In the genomic region with DNA sequence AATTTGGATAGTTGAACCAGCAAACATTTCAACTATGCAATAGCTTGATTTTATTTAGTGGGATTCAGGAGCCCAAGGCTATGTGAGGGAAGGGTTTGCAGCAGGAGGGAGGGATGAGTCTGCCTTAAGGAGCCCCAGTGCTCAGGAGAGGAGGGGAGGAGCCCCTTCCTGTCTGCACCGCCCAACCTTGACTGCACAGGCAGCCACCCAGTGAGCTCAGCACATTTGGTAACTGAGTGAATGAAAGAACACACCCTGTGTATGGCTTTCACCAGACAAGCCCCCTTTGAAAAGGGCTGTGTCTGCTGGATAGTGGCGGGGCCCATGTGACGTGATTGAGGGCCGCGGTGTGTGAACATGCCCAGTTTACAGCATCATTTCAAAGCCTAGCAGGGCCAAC, we compare ENCODE assay signal across 21 cellular contexts. TPM values are rescaled to one million over a fixed set of nuclear protein-coding genes. Genes with fewer than 3 reads are reported as not detected.
DNase-seq lines count a peak whose midpoint lies in the region; ATAC-seq and TF ChIP-seq lines count a peak whose summit lies in the region.
"Had no signal": no experiment of that assay in that cellular context is flagged by ENCODE, and none has a peak within 500 bp of the region (broad histone marks: within the 10 kb centered on the region; RNA-seq: fewer than 3 reads in every experiment).

No MANE protein-coding gene starts in this region.

- H4K20me1 ChIP-seq in OCI-LY7 (ENCODE audit: insufficient read depth, low read length): no peaks in the 10 kb centered on the region

- TF ChIP-seq CTCF in endodermal cell (conservative IDR thresholded peaks at IDR 0.05) (no peak), OCI-LY7 (conservative IDR thresholded peaks at IDR 0.05; ENCODE audit: low read length) (no peak)

- no peak for DNase-seq in Right ventricle myocardium inferior (ENCODE audit: missing footprints)
- no peak for DNase-seq in cardiac septum (ENCODE audit: low spot score)
- peak; percentile 73 for DNase-seq in endodermal cell
- DNase-seq in left kidney (ENCODE audit: low read depth, low spot score): peak; percentile 73
- peak; percentile 17 for DNase-seq in ureter (ENCODE audit: low spot score)
- no peak for DNase-seq in OCI-LY7 (ENCODE audit: low spot score)
- DNase-seq: activated CD8-positive, alpha-beta T cell treated with anti-CD3 and anti-CD28 coated beads, Interleukin-2, amount 10 ng/mL, durations not matched to agents 7 days and 5 days; CD4-positive, alpha-beta T cell; GM23248; hippocampal formation; lower lobe of right lung; NCI-H187 treated with DMSO at 0.1 percent for 48 hours; PC-3; stomach; uterus had no signal

- no peak overlapping the region for H3K9ac ChIP-seq in endodermal cell (ENCODE audit: extremely low read depth, low read length, poor library complexity, severe bottlenecking)
- H3K9ac ChIP-seq: GM23248 had no signal

- CTCF ChIA-PET in OCI-LY7 (lab: Charles Lee; ENCODE audit: unreplicated experiment): no interaction called here

- peak overlapping the region; percentile 49 for H3K4me3 Mint-ChIP-seq in endodermal cell
- H3K4me3 Mint-ChIP-seq: activated CD8-positive, alpha-beta T cell treated with anti-CD3 and anti-CD28 coated beads, Interleukin-2, amount 10 ng/mL, durations not matched to agents 7 days and 5 days; activated T-helper 1 cell treated with anti-CD3 and anti-CD28 coated beads, Interleukin-12 subunit alpha, Interleukin-12 subunit beta, Interleukin-2, Interleukin-4 antibody, amounts not matched to agents 30 ng/mL and 10 ng/mL and 1 ng/mL, durations not matched to agents 14 hours and 24 hours and 36 hours; CD4-positive, alpha-beta T cell; natural killer cell treated with Interleukin-12 subunit alpha and Interleukin-12 subunit beta and Interleukin-15 and Interleukin-18, amount 100 ng/mL, for 72 hours had no signal

- BruUV-seq in OCI-LY7 (replicated peaks; lab: Mats Ljungman, UMichigan): no TSS peak

- H3K27me3 ChIP-seq in endodermal cell (ENCODE audit: control insufficient read depth, insufficient read depth, low read length, poor library complexity, severe bottlenecking): no peaks in the 10 kb centered on the region
- H3K27me3 ChIP-seq: stomach, uterus had no signal

- peak overlapping the region; percentile 85 for H3K27ac Mint-ChIP-seq in endodermal cell
- H3K27ac Mint-ChIP-seq: activated CD8-positive, alpha-beta T cell treated with anti-CD3 and anti-CD28 coated beads, Interleukin-2, amount 10 ng/mL, durations not matched to agents 7 days and 5 days; activated T-helper 1 cell treated with anti-CD3 and anti-CD28 coated beads, Interleukin-12 subunit alpha, Interleukin-12 subunit beta, Interleukin-2, Interleukin-4 antibody, amounts not matched to agents 30 ng/mL and 10 ng/mL and 1 ng/mL, durations not matched to agents 14 hours and 24 hours and 36 hours; CD4-positive, alpha-beta T cell; natural killer cell treated with Interleukin-12 subunit alpha and Interleukin-12 subunit beta and Interleukin-15 and Interleukin-18, amount 100 ng/mL, for 72 hours had no signal

- H3K27ac ChIP-seq in endodermal cell (ENCODE audit: low read depth, low read length): no peak overlapping the region
- H3K27ac ChIP-seq in OCI-LY7 (ENCODE audit: low read depth, low read length, poor library complexity, severe bottlenecking): no peak overlapping the region
- H3K27ac ChIP-seq: GM23248, lower lobe of right lung, stomach, uterus had no signal

- H3K36me3 ChIP-seq in endodermal cell (ENCODE audit: control insufficient read depth, insufficient read depth, low read length) (peaks cover 11% of the 10 kb centered on the region), OCI-LY7 (ENCODE audit: insufficient read depth, low read length) (no peaks in the 10 kb centered on the region)
- H3K36me3 ChIP-seq: lower lobe of right lung, stomach, uterus had no signal

- peaks cover 28% of the 10 kb centered on the region for H3K27me3 Mint-ChIP-seq in endodermal cell (ENCODE audit: insufficient read depth)

- POLR2A ChIA-PET in OCI-LY7 (lab: Charles Lee): no interaction called here

- H3K79me2 ChIP-seq in OCI-LY7 (ENCODE audit: insufficient read depth, low read depth, low read length): no peaks in the 10 kb centered on the region

- no peaks in the 10 kb centered on the region for H3K9me2 ChIP-seq in OCI-LY7 (ENCODE audit: insufficient read depth, low read length)

- H2AFZ ChIP-seq in OCI-LY7 (ENCODE audit: low read length): no peak overlapping the region
- H2AFZ ChIP-seq: GM23248 had no signal

- peak overlapping the region; percentile 66 for H3K4me3 ChIP-seq in endodermal cell (ENCODE audit: low read length)
- H3K4me3 ChIP-seq in OCI-LY7 (ENCODE audit: low read depth, low read length, poor library complexity, severe bottlenecking): no peak overlapping the region
- H3K4me3 ChIP-seq: GM23248, lower lobe of right lung, stomach, uterus had no signal

- H3K9me3 ChIP-seq in endodermal cell (ENCODE audit: control insufficient read depth, low read length): no peaks in the 10 kb centered on the region
- H3K9me3 ChIP-seq in OCI-LY7 (ENCODE audit: low read length): no peaks in the 10 kb centered on the region
- H3K9me3 ChIP-seq: lower lobe of right lung, stomach, uterus had no signal

- ATAC-seq in Right ventricle myocardium inferior (peak; percentile 51), HG02571 (IDR thresholded peaks at IDR 0.05; ENCODE audit: unreplicated experiment) (no peak), GM18868 (IDR thresholded peaks at IDR 0.05; ENCODE audit: unreplicated experiment) (no peak)
- ATAC-seq: activated CD8-positive, alpha-beta T cell treated with anti-CD3 and anti-CD28 coated beads, Interleukin-2, amount 10 ng/mL, durations not matched to agents 7 days and 5 days; lower lobe of right lung; natural killer cell treated with Interleukin-12 subunit alpha and Interleukin-12 subunit beta and Interleukin-15 and Interleukin-18, amount 100 ng/mL, for 72 hours; PC-3 had no signal

- H3K4me1 ChIP-seq in endodermal cell (ENCODE audit: control insufficient read depth, insufficient read depth, low read length) (peaks cover 11% of the 10 kb centered on the region), OCI-LY7 (ENCODE audit: insufficient read depth, low read length, poor library complexity, severe bottlenecking) (no peaks in the 10 kb centered on the region)
- H3K4me1 ChIP-seq: lower lobe of right lung, uterus had no signal

- intact Hi-C loops in Right ventricle myocardium inferior (cut with DNase I) (no loop called here), cardiac septum (cut with DNase I) (no loop called here), OCI-LY7 (cut with micrococcal nuclease; ENCODE audit: unreplicated experiment) (no loop called here)

- peaks cover 47% of the 10 kb centered on the region for H3K4me1 Mint-ChIP-seq in endodermal cell

- WGBS in endodermal cell (ENCODE audit: insufficient coverage in 1 of 2, insufficient read length in 1 of 2), 2 experiments: 61 to 77% methylated on average over 3 to 5 of the region's 5 CpGs

- H3K9me3 Mint-ChIP-seq in endodermal cell: no peaks in the 10 kb centered on the region
- H3K9me3 Mint-ChIP-seq: activated T-helper 1 cell treated with anti-CD3 and anti-CD28 coated beads, Interleukin-12 subunit alpha, Interleukin-12 subunit beta, Interleukin-2, Interleukin-4 antibody, amounts not matched to agents 30 ng/mL and 10 ng/mL and 1 ng/mL, durations not matched to agents 14 hours and 24 hours and 36 hours; CD4-positive, alpha-beta T cell; natural killer cell treated with Interleukin-12 subunit alpha and Interleukin-12 subunit beta and Interleukin-15 and Interleukin-18, amount 100 ng/mL, for 72 hours had no signal

- H3K4me2 ChIP-seq in OCI-LY7 (ENCODE audit: low read length): no peak overlapping the region

- peaks cover 8% of the 10 kb centered on the region for H3K36me3 Mint-ChIP-seq in endodermal cell (ENCODE audit: low read depth)
- H3K36me3 Mint-ChIP-seq: natural killer cell treated with Interleukin-12 subunit alpha and Interleukin-12 subunit beta and Interleukin-15 and Interleukin-18, amount 100 ng/mL, for 72 hours had no signal

RNA-seq across cellular contexts. Expression of a gene that starts 17.0 kb away (rescaled TPM):
- total RNA-seq in Right ventricle myocardium inferior: 1.0 TPM
- 0.48 TPM for total RNA-seq in cardiac septum
- total RNA-seq in endodermal cell: 10 to 100 TPM; 16.6 to 39.9 TPM
- polyA plus RNA-seq in endodermal cell (2013, experiment 1 of 2): 10.8 TPM
- 13.1 TPM for polyA plus RNA-seq in endodermal cell (2013, experiment 2 of 2)
- 0.94 TPM for total RNA-seq in ureter
- not detected in 2 replicates for total RNA-seq in OCI-LY7 (2014; rRNA removed; shearing (Covaris generic))
- total RNA-seq in OCI-LY7 (2022): not detected in 2 replicates
- total RNA-seq: activated CD8-positive, alpha-beta T cell treated with anti-CD3 and anti-CD28 coated beads, Interleukin-2, amount 10 ng/mL, durations not matched to agents 7 days and 5 days; CD4-positive, alpha-beta T cell; fibroblast of lung; GM23248; natural killer cell treated with Interleukin-12 subunit alpha and Interleukin-12 subunit beta and Interleukin-15 and Interleukin-18, amount 100 ng/mL, for 72 hours; NCI-H460; PC-3 had no signal
- polyA plus RNA-seq: fibroblast of lung, GM23248 had no signal

Comparison
In these comparisons a context has a peak if more than half of its experiments do, and no peak if none do; other contexts are left out.
1. DNase-seq: peak in endodermal cell (single experiment), left kidney (single experiment) and ureter (single experiment); none in Right ventricle myocardium inferior (single experiment), cardiac septum (single experiment) and OCI-LY7 (single experiment).